ENCODE assay signal across 1 cellular context in genomic region chr2:207734264-207734635, GRCh38.
TF ChIP-seq lines count a peak whose summit lies in the region.

No MANE protein-coding gene starts in this region.

TF ChIP-seq in GM23338, 12 proteins besides CTCF, POLR2A, EP300 and RAD21 (continued from another document):
- TF ChIP-seq REST (IDR thresholded peaks at IDR 0.05; ENCODE audit: unreplicated experiment) (no peak), EZH2 (IDR thresholded peaks at IDR 0.05; ENCODE audit: low read depth, unreplicated experiment) (no peak), ETS1 (IDR thresholded peaks at IDR 0.05) (no peak), POLR2AphosphoS5 (IDR thresholded peaks at IDR 0.05; ENCODE audit: low read depth) (no peak), ZNF331 (CRISPR knock-in tag; IDR thresholded peaks at IDR 0.05; ENCODE audit: low read depth) (no peak)
TF ChIP-seq in GM23338: peak in this region for 0.
